12 cellular contexts compared by ENCODE assay signal in the genomic region with DNA sequence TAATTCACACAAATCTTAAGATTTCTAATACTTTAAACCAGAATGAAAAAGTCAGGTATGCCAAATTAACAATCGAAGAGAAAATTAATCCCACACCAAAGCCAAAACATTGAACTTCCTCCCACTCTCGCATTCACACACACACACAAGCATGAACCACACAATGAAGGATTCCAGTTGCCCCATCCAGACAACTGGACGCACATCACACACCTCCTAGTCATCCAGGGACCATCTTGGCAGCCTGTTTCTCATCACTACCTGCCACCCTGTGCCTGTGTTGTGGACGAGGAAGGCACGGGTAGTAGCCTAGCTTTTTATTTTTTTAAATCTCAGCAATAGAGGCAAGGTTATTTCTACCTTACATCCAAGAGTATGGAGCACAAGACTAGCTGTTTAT. TPM values are rescaled to one million over a fixed set of nuclear protein-coding genes. Genes with fewer than 3 reads are reported as not detected.
DNase-seq lines count a peak whose midpoint lies in the region; TF ChIP-seq lines count a peak whose summit lies in the region.
"Had no signal": no experiment of that assay in that cellular context is flagged by ENCODE, and none has a peak within 500 bp of the region (broad histone marks: within the 10 kb centered on the region; RNA-seq: fewer than 3 reads in every experiment).

No MANE protein-coding gene starts in this region.

- no peak overlapping the region for H2BK12ac ChIP-seq in mesenchymal stem cell (ENCODE audit: low read length in 2 of 2)

- H2BK15ac ChIP-seq in mesenchymal stem cell (ENCODE audit: low read depth, poor library complexity, severe bottlenecking) = no peak overlapping the region

- intact Hi-C loops in CD4-positive, alpha-beta memory T cell (cut with micrococcal nuclease) = no loop called here

- H3K9me3 Mint-ChIP-seq in CD4-positive, alpha-beta memory T cell = no peaks in the 10 kb centered on the region
- H3K9me3 Mint-ChIP-seq in HFFc6 = no peaks in the 10 kb centered on the region
- no peaks in the 10 kb centered on the region for H3K9me3 Mint-ChIP-seq in nephron progenitor cell

- TF ChIP-seq CTCF in HFFc6 (IDR thresholded peaks at IDR 0.05) (no peak), nephron progenitor cell (IDR thresholded peaks at IDR 0.05) (no peak)

- H3K9me3 ChIP-seq in CD4-positive, alpha-beta memory T cell (ENCODE audit: control insufficient read depth in 1 of 2, low read length in 2 of 2) = no peaks in the 10 kb centered on the region
- H3K9me3 ChIP-seq in mesenchymal stem cell (ENCODE audit: control insufficient read depth, low read length) = no peaks in the 10 kb centered on the region
- H3K9me3 ChIP-seq: heart right ventricle had no signal

- H3K4me3 Mint-ChIP-seq in CD4-positive, alpha-beta memory T cell = peak overlapping the region in 6 of 8 donors; percentile 31 to 67 (median 44)
- H3K4me3 Mint-ChIP-seq in HFFc6 = peak overlapping the region; percentile 21; the same call in 1 of the 2 replicates
- H3K4me3 Mint-ChIP-seq in nephron progenitor cell = no peak overlapping the region

- peak overlapping the region in 5 of 7 donors; percentile 19 to 64 (median 26) for H3K27ac Mint-ChIP-seq in CD4-positive, alpha-beta memory T cell
- H3K27ac Mint-ChIP-seq in HFFc6 (peak overlapping the region; percentile 38), nephron progenitor cell (no peak overlapping the region)

- H2AFZ ChIP-seq in mesenchymal stem cell (ENCODE audit: low read depth, low read length) = no peak overlapping the region

- no peak overlapping the region for H3K23ac ChIP-seq in mesenchymal stem cell (ENCODE audit: low read length in 2 of 2)

- peak overlapping the region; percentile 77 for H4K91ac ChIP-seq in mesenchymal stem cell (ENCODE audit: low read length)

- no peak for DNase-seq in CD4-positive, alpha-beta memory T cell
- DNase-seq in HFFc6 (no peak), amniotic epithelial cell (ENCODE audit: low read depth) (peak; percentile 68), mesenchymal stem cell (no peak), cerebellar nuclear complex (lab: John Stamatoyannopoulos, UW) (no peak), globus pallidus (ENCODE audit: low spot score) (no peak), nephron progenitor cell (no peak)
- DNase-seq: activated gamma-delta T cell, GDM1, heart right ventricle, left colon, NCI-H2171 had no signal

- H2AK5ac ChIP-seq in mesenchymal stem cell (ENCODE audit: low read length, severe bottlenecking) = peak overlapping the region; percentile 76

- POLR2A ChIA-PET in CD4-positive, alpha-beta memory T cell (lab: Charles Lee; ENCODE audit: partially characterized antibody) = no interaction called here

- peaks cover 29 to 71% (median 46%) of the 10 kb centered on the region in 4 donors for H3K4me1 Mint-ChIP-seq in CD4-positive, alpha-beta memory T cell
- peaks cover 71% of the 10 kb centered on the region for H3K4me1 Mint-ChIP-seq in HFFc6 (ENCODE audit: low read depth)
- peaks cover 53% of the 10 kb centered on the region for H3K4me1 Mint-ChIP-seq in nephron progenitor cell

- H3K36me3 ChIP-seq in CD4-positive, alpha-beta memory T cell (ENCODE audit: insufficient read depth, low read length) = no peaks in the 10 kb centered on the region
- H3K36me3 ChIP-seq in mesenchymal stem cell (ENCODE audit: control insufficient read depth in 1 of 2, insufficient read depth in 2 of 2, low read depth in 1 of 2, low read length in 2 of 2) = peaks cover 0 to 4% of the 10 kb centered on the region in 2 experiments

- no peaks in the 10 kb centered on the region for H3K27me3 Mint-ChIP-seq in CD4-positive, alpha-beta memory T cell
- H3K27me3 Mint-ChIP-seq in HFFc6 (ENCODE audit: insufficient read depth) = no peaks in the 10 kb centered on the region; the same call in 1 of the 2 replicates
- no peaks in the 10 kb centered on the region for H3K27me3 Mint-ChIP-seq in nephron progenitor cell (ENCODE audit: low read depth, poor library complexity)

- H3K18ac ChIP-seq in mesenchymal stem cell (ENCODE audit: low read depth in 1 of 2, low read length in 2 of 2) = no peak overlapping the region

- H3K4me2 ChIP-seq in mesenchymal stem cell (ENCODE audit: low read length, poor library complexity, severe bottlenecking) = no peak overlapping the region

- CTCF ChIA-PET in CD4-positive, alpha-beta memory T cell (lab: Charles Lee; ENCODE audit: partially characterized antibody) = no interaction called here

- no peaks in the 10 kb centered on the region for H3K79me1 ChIP-seq in mesenchymal stem cell (replicated peaks; ENCODE audit: low read length, poor library complexity, severe bottlenecking)

- peaks cover 0 to 4% of the 10 kb centered on the region in 2 donors for H3K36me3 Mint-ChIP-seq in CD4-positive, alpha-beta memory T cell
- H3K36me3 Mint-ChIP-seq in HFFc6 (ENCODE audit: low read depth) = no peaks in the 10 kb centered on the region
- H3K36me3 Mint-ChIP-seq in nephron progenitor cell (ENCODE audit: low read depth) = no peaks in the 10 kb centered on the region

- H4K8ac ChIP-seq in mesenchymal stem cell (ENCODE audit: low read length) = peak overlapping the region; percentile 87

- no peak overlapping the region for H2BK120ac ChIP-seq in mesenchymal stem cell (ENCODE audit: low read depth, low read length)

- H3K9ac ChIP-seq in mesenchymal stem cell (ENCODE audit: low read length) = no peak overlapping the region

- no peak overlapping the region for H3K4ac ChIP-seq in mesenchymal stem cell (ENCODE audit: low read depth in 1 of 2, low read length in 2 of 2)

- no peak overlapping the region for H2BK5ac ChIP-seq in mesenchymal stem cell (ENCODE audit: low read depth, low read length, poor library complexity, severe bottlenecking)

- no peak overlapping the region for H3K27ac ChIP-seq in CD4-positive, alpha-beta memory T cell (ENCODE audit: low read depth, low read length)
- H3K27ac ChIP-seq in mesenchymal stem cell (ENCODE audit: low read length, poor library complexity, severe bottlenecking) = no peak overlapping the region

- no peaks in the 10 kb centered on the region for H3K27me3 ChIP-seq in CD4-positive, alpha-beta memory T cell (ENCODE audit: insufficient read depth, low read length)
- H3K27me3 ChIP-seq in mesenchymal stem cell (ENCODE audit: control insufficient read depth in 1 of 2, insufficient read depth in 1 of 2, low read length in 2 of 2) = no peaks in the 10 kb centered on the region
- H3K27me3 ChIP-seq: heart right ventricle had no signal

- no peak overlapping the region for H3K4me3 ChIP-seq in CD4-positive, alpha-beta memory T cell (ENCODE audit: low read length in 2 of 2)
- H3K4me3 ChIP-seq in mesenchymal stem cell (ENCODE audit: insufficient read depth in 1 of 2, low read depth in 1 of 2, low read length in 2 of 2) = no peak overlapping the region
- H3K4me3 ChIP-seq: heart right ventricle had no signal

- 89% methylated on average over 3 of the region's 5 CpGs for WGBS in mesenchymal stem cell

- H3K4me1 ChIP-seq in CD4-positive, alpha-beta memory T cell (ENCODE audit: insufficient read depth, low read length) = peaks cover 33% of the 10 kb centered on the region
- H3K4me1 ChIP-seq in mesenchymal stem cell (ENCODE audit: control insufficient read depth, insufficient read depth, low read depth, low read length) = peaks cover 26% of the 10 kb centered on the region

- no peak overlapping the region for H3K14ac ChIP-seq in mesenchymal stem cell (ENCODE audit: low read length in 2 of 2)

RNA-seq across cellular contexts. Expression of a gene that starts 15.2 kb away (rescaled TPM):
- total RNA-seq in CD4-positive, alpha-beta memory T cell = 1 to 10 TPM; 5.5 to 6.2 TPM
- 1 to 10 TPM in 1 of 2 donors, under 1 TPM in 1; 0.43 to 2.4 TPM for polyA plus RNA-seq in CD4-positive, alpha-beta memory T cell
- total RNA-seq in HFFc6 (2021; fragmentation: NEBNext Ultra II Directional; extraction: Animal tissue kit (Norgen Biotek cat#: 25700)) = 10 to 100 TPM; 19.7 to 25.0 (median 21.9) TPM
- 31.5 TPM for polyA plus RNA-seq in mesenchymal stem cell (2013, experiment 1 of 2)
- 32.4 TPM for polyA plus RNA-seq in mesenchymal stem cell (2013, experiment 2 of 2)
